1 cellular context compared by ENCODE assay signal in genomic region chr3:56819016-56819809, GRCh38.
TF ChIP-seq lines count a peak whose summit lies in the region.

No MANE protein-coding gene starts in this region.

TF ChIP-seq in SK-N-SH treated with all-trans-retinoic acid at 6 μM for 48 hours, 23 proteins besides CTCF, POLR2A, EP300 and RAD21 (continued from another document):
- no peak for TF ChIP-seq CREB5 (CRISPR knock-in tag; IDR thresholded peaks at IDR 0.05; ENCODE audit: low read depth)
- TF ChIP-seq SNAI2 (CRISPR knock-in tag; IDR thresholded peaks at IDR 0.05): no peak
- no peak for TF ChIP-seq ZFP30 (CRISPR knock-in tag; IDR thresholded peaks at IDR 0.05)
- TF ChIP-seq POU6F1 (CRISPR knock-in tag; IDR thresholded peaks at IDR 0.05; ENCODE audit: borderline replicate concordance, low read depth): no peak
- no peak for TF ChIP-seq ZNF8 (CRISPR knock-in tag; IDR thresholded peaks at IDR 0.05)
- TF ChIP-seq PPARA (CRISPR knock-in tag; IDR thresholded peaks at IDR 0.05; ENCODE audit: borderline replicate concordance): no peak
- no peak for TF ChIP-seq OSR1 (CRISPR knock-in tag; IDR thresholded peaks at IDR 0.05)
- no peak for TF ChIP-seq RARB (CRISPR knock-in tag; IDR thresholded peaks at IDR 0.05)
- TF ChIP-seq ESRRG (CRISPR knock-in tag; IDR thresholded peaks at IDR 0.05): no peak
- no peak for TF ChIP-seq TSHZ2 (CRISPR knock-in tag; IDR thresholded peaks at IDR 0.05)
